25 cellular contexts compared by ENCODE assay signal in the genomic region with DNA sequence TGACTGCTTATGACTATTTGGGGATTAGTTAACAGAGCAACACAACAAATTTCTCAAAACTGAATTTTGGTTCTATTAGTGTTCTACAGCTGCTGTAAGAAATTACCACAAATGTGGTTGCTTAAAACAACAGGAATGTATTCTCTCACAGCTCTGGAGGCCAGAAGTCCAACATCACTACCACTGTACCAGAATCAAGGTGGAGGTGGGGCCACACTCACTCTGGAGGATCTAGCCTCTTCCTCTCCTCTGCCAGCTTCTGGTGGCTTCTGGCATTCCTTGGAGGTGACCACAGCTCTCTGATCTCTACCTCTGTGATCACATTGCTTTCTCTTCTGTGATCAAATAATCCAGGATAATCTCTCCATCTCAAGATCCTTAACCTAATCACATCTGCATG.
DNase-seq lines count a peak whose midpoint lies in the region; ATAC-seq and TF ChIP-seq lines count a peak whose summit lies in the region.
"Had no signal": no experiment of that assay in that cellular context is flagged by ENCODE, and none has a peak within 500 bp of the region (broad histone marks: within the 10 kb centered on the region; RNA-seq: fewer than 3 reads in every experiment).

No MANE protein-coding gene starts in this region.

- H3K4me3 Mint-ChIP-seq in natural killer cell treated with Interleukin-12 subunit alpha and Interleukin-12 subunit beta and Interleukin-15 and Interleukin-18, amount 100 ng/mL, for 72 hours = peak overlapping the region; percentile 20
- H3K4me3 Mint-ChIP-seq: activated CD8-positive, alpha-beta T cell treated with anti-CD3 and anti-CD28 coated beads, Interleukin-2, amount 10 ng/mL, durations not matched to agents 7 days and 5 days; CD4-positive, alpha-beta memory T cell; central memory CD8-positive, alpha-beta T cell had no signal

- H3K27me3 ChIP-seq in brain microvascular endothelial cell (replicated peaks) = no peaks in the 10 kb centered on the region
- H3K27me3 ChIP-seq: spleen had no signal

- H3K27ac Mint-ChIP-seq in natural killer cell treated with Interleukin-12 subunit alpha and Interleukin-12 subunit beta and Interleukin-15 and Interleukin-18, amount 100 ng/mL, for 72 hours = peak overlapping the region; percentile 7 to 10
- H3K27ac Mint-ChIP-seq: activated CD8-positive, alpha-beta T cell treated with anti-CD3 and anti-CD28 coated beads, Interleukin-2, amount 10 ng/mL, durations not matched to agents 7 days and 5 days had no signal

- peak; percentile 58 for DNase-seq in GM03348 (ENCODE audit: low spot score)
- DNase-seq in LHCN-M2 (ENCODE audit: low read depth) = peak; percentile 86
- DNase-seq in brain microvascular endothelial cell = peak; percentile 28
- no peak for DNase-seq in natural killer cell treated with Interleukin-12 subunit alpha and Interleukin-12 subunit beta and Interleukin-15 and Interleukin-18, amount 100 ng/mL, for 72 hours (ENCODE audit: low spot score)
- DNase-seq in SKM-1 (lab: John Stamatoyannopoulos, UW; ENCODE audit: unreplicated experiment) = no peak
- no peak for DNase-seq in pons (ENCODE audit: low spot score)
- no peak for DNase-seq in hippocampal formation (lab: John Stamatoyannopoulos, UW)
- no peak for DNase-seq in NCI-H1436 (lab: John Stamatoyannopoulos, UW)
- DNase-seq: activated CD8-positive, alpha-beta T cell treated with anti-CD3 and anti-CD28 coated beads, Interleukin-2, amount 10 ng/mL, durations not matched to agents 7 days and 5 days; activated naive CD4-positive, alpha-beta T cell; amniotic stem cell; CD4-positive, alpha-beta memory T cell; DMS153; lower lobe of right lung; NCI-H2171 treated with DMSO at 0.1 percent for 48 hours; NCI-H69; spleen; stimulated activated CD4-positive, alpha-beta T cell treated with anti-CD3 and anti-CD28 coated beads, Interleukin-4, amount 100 ng/mL, for 1 hour; stimulated activated naive CD4-positive, alpha-beta T cell treated with Interleukin-2 at 50 U/mL for 16 hours; SW 1271 had no signal

- in situ Hi-C loops in brain microvascular endothelial cell (cut with HindIII; ENCODE audit: low pct_ligation_motif_present, low sequenced_read_pairs) = no loop called here

- H3K9me3 Mint-ChIP-seq in natural killer cell treated with Interleukin-12 subunit alpha and Interleukin-12 subunit beta and Interleukin-15 and Interleukin-18, amount 100 ng/mL, for 72 hours = no peaks in the 10 kb centered on the region
- H3K9me3 Mint-ChIP-seq: central memory CD8-positive, alpha-beta T cell had no signal

- no peak for TF ChIP-seq CTCF in brain microvascular endothelial cell (IDR thresholded peaks at IDR 0.05; ENCODE audit: low read depth, low read length, missing control alignments)

- no peaks in the 10 kb centered on the region for H3K36me3 ChIP-seq in brain microvascular endothelial cell (replicated peaks)
- H3K36me3 ChIP-seq: lower lobe of right lung, neutrophil, spleen had no signal

- H3K27me3 Mint-ChIP-seq in natural killer cell treated with Interleukin-12 subunit alpha and Interleukin-12 subunit beta and Interleukin-15 and Interleukin-18, amount 100 ng/mL, for 72 hours = peaks cover 0 to 8% of the 10 kb centered on the region in 2 donors
- H3K27me3 Mint-ChIP-seq: CD4-positive, alpha-beta memory T cell; central memory CD8-positive, alpha-beta T cell had no signal

- peaks cover 39 to 50% of the 10 kb centered on the region in 2 donors for H3K4me1 Mint-ChIP-seq in natural killer cell treated with Interleukin-12 subunit alpha and Interleukin-12 subunit beta and Interleukin-15 and Interleukin-18, amount 100 ng/mL, for 72 hours (ENCODE audit: low read depth in 2 of 2)
- H3K4me1 Mint-ChIP-seq: CD4-positive, alpha-beta memory T cell had no signal

- no peak overlapping the region for H3K4me3 ChIP-seq in brain microvascular endothelial cell (ENCODE audit: low read depth, low read length)
- H3K4me3 ChIP-seq: hepatocyte, lower lobe of right lung, spleen had no signal

- no peak overlapping the region for H3K27ac ChIP-seq in brain microvascular endothelial cell
- H3K27ac ChIP-seq: hepatocyte, lower lobe of right lung, neutrophil, spleen had no signal

- ATAC-seq in natural killer cell treated with Interleukin-12 subunit alpha and Interleukin-12 subunit beta and Interleukin-15 and Interleukin-18, amount 100 ng/mL, for 72 hours = no peak
- ATAC-seq: activated CD4-positive, CD25-positive, alpha-beta regulatory T cell treated with anti-CD3 and anti-CD28 coated beads, Interleukin-2, amount 50 U/mL, for 24 hours; activated CD8-positive, alpha-beta T cell treated with anti-CD3 and anti-CD28 coated beads, Interleukin-2, amount 10 ng/mL, durations not matched to agents 7 days and 5 days; HepG2; lower lobe of right lung had no signal

- H3K36me3 Mint-ChIP-seq in natural killer cell treated with Interleukin-12 subunit alpha and Interleukin-12 subunit beta and Interleukin-15 and Interleukin-18, amount 100 ng/mL, for 72 hours = peaks cover 6% of the 10 kb centered on the region

Comparison
In these comparisons a context has a peak if more than half of its experiments do, and no peak if none do; other contexts are left out.
1. DNase-seq: peak in GM03348 (single experiment), LHCN-M2 (single experiment) and brain microvascular endothelial cell (single experiment); none in natural killer cell treated with Interleukin-12 subunit alpha and Interleukin-12 subunit beta and Interleukin-15 and Interleukin-18, amount 100 ng/mL, for 72 hours (single experiment), SKM-1 (single experiment), pons (single experiment), hippocampal formation (0 of 2) and NCI-H1436 (single experiment).